Comparison of ENCODE assay signal across 11 cellular contexts in genomic region chr1:108041360-108042143, GRCh38.
A peak's percentile ranks its signal among the peaks of the same experiment; 100 is the strongest.
DNase-seq lines count a peak whose midpoint lies in the region; ATAC-seq, FAIRE-seq and TF ChIP-seq lines count a peak whose summit lies in the region.
"Had no signal": no experiment of that assay in that cellular context is flagged by ENCODE, and none has a peak within 500 bp of the region (broad histone marks: within the 10 kb centered on the region; RNA-seq: fewer than 3 reads in every experiment).

No MANE protein-coding gene starts in this region.

- no peak overlapping the region for H4K8ac ChIP-seq in H1 (ENCODE audit: extremely low read depth, insufficient read depth, low read length)

- TF ChIP-seq POLR2A in H1 (IDR thresholded peaks at IDR 0.05; ENCODE audit: control extremely low read depth in 1 of 2, low read depth in 2 of 2, low read length in 2 of 2) (no peak), sigmoid colon (IDR thresholded peaks at IDR 0.05) (no peak)

- no peaks in the 10 kb centered on the region for H3K79me2 ChIP-seq in H1 (ENCODE audit: control insufficient read depth in 1 of 2, insufficient read depth in 2 of 2, low read length in 2 of 2)

- H3K4me3 ChIP-seq in H1 (ENCODE audit: extremely low read depth in 1 of 4, insufficient read depth in 2 of 4, low read depth in 3 of 4, low read length in 4 of 4): no peak overlapping the region
- H3K4me3 ChIP-seq in sigmoid colon: no peak overlapping the region
- H3K4me3 ChIP-seq: SJSA1 had no signal

- no peak overlapping the region for H3K23ac ChIP-seq in H1 (ENCODE audit: insufficient read length)

- H3K23me2 ChIP-seq in H1 (ENCODE audit: low read depth, low read length): no peaks in the 10 kb centered on the region

- H3K4ac ChIP-seq in H1 (replicated peaks; ENCODE audit: insufficient read length, low read depth, low read length): no peak overlapping the region

- no peak overlapping the region for H2BK20ac ChIP-seq in H1 (ENCODE audit: low read length)

- H3K27me3 ChIP-seq in H1 (replicated peaks in 1 of 4; ENCODE audit: control insufficient read depth in 3 of 4, extremely low read depth in 1 of 4, insufficient read depth in 3 of 4, low read length in 3 of 4): no peaks in the 10 kb centered on the region
- no peaks in the 10 kb centered on the region for H3K27me3 ChIP-seq in sigmoid colon
- H3K27me3 ChIP-seq: SJSA1 had no signal

- CTCF ChIA-PET in activated naive CD4-positive, alpha-beta T cell treated with anti-CD3 and anti-CD28 coated beads for 36 hours (lab: Charles Lee): interaction anchor here (1.0 to 1.2 kb wide), 2 partner anchors 11 to 77 kb away, joined by 3 to 5 read pairs; partner anchors contain the start of gene VAV3
- CTCF ChIA-PET in H1 (lab: Charles Lee; ENCODE audit: partially characterized antibody): interaction anchor here (1.0 to 5.8 kb wide), 3 partner anchors 9 to 259 kb away, joined by 3 to 29 read pairs (median 5); no protein-coding TSS in a partner anchor

- no peak for TF ChIP-seq EP300 in H1 (IDR thresholded peaks at IDR 0.05; ENCODE audit: borderline replicate concordance in 1 of 2, low read depth in 2 of 2, low read length in 2 of 2)
- TF ChIP-seq EP300 in sigmoid colon (IDR thresholded peaks at IDR 0.05): no peak

- H2BK120ac ChIP-seq in H1 (replicated peaks; ENCODE audit: low read depth, low read length): no peak overlapping the region

- no peak overlapping the region for H4K91ac ChIP-seq in H1 (replicated peaks; ENCODE audit: insufficient read length, low read length)

- DNase-seq in activated naive CD4-positive, alpha-beta T cell treated with anti-CD3 and anti-CD28 coated beads for 36 hours: peak; percentile 43
- DNase-seq in activated naive CD4-positive, alpha-beta T cell (lab: John Stamatoyannopoulos, UW): no peak
- DNase-seq in NOMO-1 treated with DMSO at 0.1 percent for 48 hours (lab: John Stamatoyannopoulos, UW; ENCODE audit: unreplicated experiment): peak; percentile 82
- DNase-seq in H1 (ENCODE audit: low read depth in 1 of 2, low spot score in 2 of 2): no peak
- DNase-seq in midbrain (lab: John Stamatoyannopoulos, UW): no peak
- DNase-seq in sigmoid colon: no peak
- DNase-seq: head of caudate nucleus, NCI-H2171 treated with DMSO at 0.1 percent for 48 hours had no signal

- H3K18ac ChIP-seq in H1 (ENCODE audit: extremely low read depth, low read length): no peak overlapping the region

- H3K36me3 ChIP-seq in H1 (ENCODE audit: control insufficient read depth in 2 of 4, insufficient read depth in 4 of 4, low read length in 3 of 4) (no peaks in the 10 kb centered on the region), sigmoid colon (no peaks in the 10 kb centered on the region)
- H3K36me3 ChIP-seq: SJSA1 had no signal

- H3K9me3 ChIP-seq in H1 (ENCODE audit: insufficient read depth in 2 of 2, low read depth in 1 of 2, low read length in 1 of 2) (no peaks in the 10 kb centered on the region), sigmoid colon (no peaks in the 10 kb centered on the region)
- H3K9me3 ChIP-seq: SJSA1 had no signal

- no peaks in the 10 kb centered on the region for H3K27me3 Mint-ChIP-seq in activated naive CD4-positive, alpha-beta T cell treated with anti-CD3 and anti-CD28 coated beads for 36 hours (ENCODE audit: low read depth)
- H3K27me3 Mint-ChIP-seq in stimulated activated naive CD8-positive, alpha-beta T cell treated with anti-CD3 and anti-CD28 coated beads, Interleukin-15, Interleukin-2, amounts not matched to agents 100 ng/mL and 50 ng/mL, for 24 hours: no peaks in the 10 kb centered on the region

- no peak overlapping the region for H3K14ac ChIP-seq in H1 (ENCODE audit: insufficient read length)

- no peak overlapping the region for H3K56ac ChIP-seq in H1 (replicated peaks; ENCODE audit: insufficient read length, low read depth, low read length)

- no peak overlapping the region for H4K5ac ChIP-seq in H1 (ENCODE audit: insufficient read length, low read depth, low read length)

- H3K4me1 Mint-ChIP-seq in activated naive CD4-positive, alpha-beta T cell treated with anti-CD3 and anti-CD28 coated beads for 36 hours (ENCODE audit: low read depth): peaks cover 36% of the 10 kb centered on the region
- peaks cover 46% of the 10 kb centered on the region for H3K4me1 Mint-ChIP-seq in stimulated activated naive CD8-positive, alpha-beta T cell treated with anti-CD3 and anti-CD28 coated beads, Interleukin-15, Interleukin-2, amounts not matched to agents 100 ng/mL and 50 ng/mL, for 24 hours (ENCODE audit: low read depth)

- no peak for FAIRE-seq in H1 (lab: Jason Lieb, UNC)

- no peak overlapping the region for H3K9ac ChIP-seq in H1 (replicated peaks in 1 of 4; ENCODE audit: extremely low read depth in 1 of 4, low read depth in 3 of 4, low read length in 3 of 4)

- H2BK15ac ChIP-seq in H1 (ENCODE audit: low read length): no peak overlapping the region

- no peak overlapping the region for H2BK5ac ChIP-seq in H1 (ENCODE audit: low read depth, low read length)

- 91% methylated on average over 7 of the region's 7 CpGs; no CpG with 5 or more reads in 1 of the 2 experiments for WGBS in H1 (ENCODE audit: extremely low coverage in 1 of 2, insufficient coverage in 1 of 2, insufficient read length in 1 of 2, insufficient replicate concordance in 2 of 2, low coverage in 1 of 2, low lambda C conversion rate in 2 of 2, missing lambda C conversion rate in 1 of 2), 2 experiments
- 44 to 57% methylated on average over 7 of the region's 7 CpGs for WGBS in sigmoid colon, 2 donors

- TF ChIP-seq RAD21 in H1 (IDR thresholded peaks at IDR 0.05 in 1 of 2, conservative IDR thresholded peaks at IDR 0.05 in 1 of 2; ENCODE audit: low read depth in 2 of 2, low read length in 2 of 2): no peak

- intact Hi-C loops in activated naive CD4-positive, alpha-beta T cell treated with anti-CD3 and anti-CD28 coated beads for 36 hours (cut with micrococcal nuclease): loop anchor here (1.0 to 10.0 kb wide), 4 partner anchors 10 to 257 kb away; no protein-coding TSS in a partner anchor
- intact Hi-C loops in sigmoid colon (cut with DNase I): no loop called here

- peak overlapping the region; percentile 31 for H2AFZ ChIP-seq in H1 (ENCODE audit: low read length)

- H3K4me3 Mint-ChIP-seq in activated naive CD4-positive, alpha-beta T cell treated with anti-CD3 and anti-CD28 coated beads for 36 hours: peak overlapping the region; percentile 14
- peak overlapping the region; percentile 38 for H3K4me3 Mint-ChIP-seq in stimulated activated naive CD8-positive, alpha-beta T cell treated with anti-CD3 and anti-CD28 coated beads, Interleukin-15, Interleukin-2, amounts not matched to agents 100 ng/mL and 50 ng/mL, for 24 hours

- TF ChIP-seq CTCF in H1 (IDR thresholded peaks at IDR 0.05; ENCODE audit: control extremely low read depth in 1 of 3, insufficient read depth in 1 of 3, low read depth in 1 of 3, low read length in 3 of 3) (no peak), sigmoid colon (IDR thresholded peaks at IDR 0.05) (no peak)

- no peaks in the 10 kb centered on the region for H3K9me3 Mint-ChIP-seq in activated naive CD4-positive, alpha-beta T cell treated with anti-CD3 and anti-CD28 coated beads for 36 hours
- H3K9me3 Mint-ChIP-seq in stimulated activated naive CD8-positive, alpha-beta T cell treated with anti-CD3 and anti-CD28 coated beads, Interleukin-15, Interleukin-2, amounts not matched to agents 100 ng/mL and 50 ng/mL, for 24 hours: no peaks in the 10 kb centered on the region

- H3K36me3 Mint-ChIP-seq in activated naive CD4-positive, alpha-beta T cell treated with anti-CD3 and anti-CD28 coated beads for 36 hours (ENCODE audit: low read depth): no peaks in the 10 kb centered on the region
- no peaks in the 10 kb centered on the region for H3K36me3 Mint-ChIP-seq in stimulated activated naive CD8-positive, alpha-beta T cell treated with anti-CD3 and anti-CD28 coated beads, Interleukin-15, Interleukin-2, amounts not matched to agents 100 ng/mL and 50 ng/mL, for 24 hours (ENCODE audit: low read depth)

- ATAC-seq in HG03039 (IDR thresholded peaks at IDR 0.05; ENCODE audit: unreplicated experiment): no peak

- H2AK5ac ChIP-seq in H1 (ENCODE audit: low read depth, low read length): no peak overlapping the region

- no peak overlapping the region for H2BK12ac ChIP-seq in H1 (ENCODE audit: low read depth, low read length)

- H3K27ac Mint-ChIP-seq in activated naive CD4-positive, alpha-beta T cell treated with anti-CD3 and anti-CD28 coated beads for 36 hours: peak overlapping the region; percentile 17
- peak overlapping the region; percentile 89 for H3K27ac Mint-ChIP-seq in stimulated activated naive CD8-positive, alpha-beta T cell treated with anti-CD3 and anti-CD28 coated beads, Interleukin-15, Interleukin-2, amounts not matched to agents 100 ng/mL and 50 ng/mL, for 24 hours

- H3K4me1 ChIP-seq in H1 (replicated peaks in 1 of 4; ENCODE audit: control insufficient read depth in 3 of 4, insufficient read depth in 4 of 4, low read length in 3 of 4) (peaks cover 0 to 9% (median 2%) of the 10 kb centered on the region in 4 experiments; a peak in 2 of 7 replicates), sigmoid colon (peaks cover 0 to 21% (median 9%) of the 10 kb centered on the region in 4 donors)
- H3K4me1 ChIP-seq: SJSA1 had no signal

- H4K20me1 ChIP-seq in H1 (replicated peaks in 1 of 2; ENCODE audit: control insufficient read depth in 1 of 2, insufficient read depth in 2 of 2, low read length in 2 of 2): no peaks in the 10 kb centered on the region

- no peak overlapping the region for H3K4me2 ChIP-seq in H1 (ENCODE audit: insufficient read depth in 1 of 2, low read depth in 2 of 2, low read length in 2 of 2)

- H3K27ac ChIP-seq in H1 (ENCODE audit: low read depth, low read length) (no peak overlapping the region), sigmoid colon (peak overlapping the region in 1 of 4 donors; percentile 5)
- H3K27ac ChIP-seq: SJSA1 had no signal

- H3K79me1 ChIP-seq in H1 (ENCODE audit: low read depth, low read length): no peaks in the 10 kb centered on the region

- POLR2A ChIA-PET in H1 (lab: Charles Lee; ENCODE audit: partially characterized antibody): no interaction called here

TF ChIP-seq in H1, 55 proteins besides CTCF, POLR2A, EP300 and RAD21 (continues in another document):
- TF ChIP-seq HDAC6 (IDR thresholded peaks at IDR 0.05; ENCODE audit: low read depth, low read length) (no peak), RFX5 (IDR thresholded peaks at IDR 0.05; ENCODE audit: borderline replicate concordance, low read depth, low read length) (no peak), E2F6 (IDR thresholded peaks at IDR 0.05) (no peak), KDM1A (IDR thresholded peaks at IDR 0.05; ENCODE audit: borderline replicate concordance, low read length) (no peak), ASH2L (IDR thresholded peaks at IDR 0.05; ENCODE audit: low read length) (no peak), MAX (IDR thresholded peaks at IDR 0.05) (no peak)

Comparison
In these comparisons a context has a peak if more than half of its experiments do, and no peak if none do; other contexts are left out.
1. DNase-seq: peak in activated naive CD4-positive, alpha-beta T cell treated with anti-CD3 and anti-CD28 coated beads for 36 hours (single experiment) and NOMO-1 treated with DMSO at 0.1 percent for 48 hours (single experiment); none in activated naive CD4-positive, alpha-beta T cell (0 of 4), H1 (0 of 2), midbrain (single experiment) and sigmoid colon (single experiment).